In the genomic region with DNA sequence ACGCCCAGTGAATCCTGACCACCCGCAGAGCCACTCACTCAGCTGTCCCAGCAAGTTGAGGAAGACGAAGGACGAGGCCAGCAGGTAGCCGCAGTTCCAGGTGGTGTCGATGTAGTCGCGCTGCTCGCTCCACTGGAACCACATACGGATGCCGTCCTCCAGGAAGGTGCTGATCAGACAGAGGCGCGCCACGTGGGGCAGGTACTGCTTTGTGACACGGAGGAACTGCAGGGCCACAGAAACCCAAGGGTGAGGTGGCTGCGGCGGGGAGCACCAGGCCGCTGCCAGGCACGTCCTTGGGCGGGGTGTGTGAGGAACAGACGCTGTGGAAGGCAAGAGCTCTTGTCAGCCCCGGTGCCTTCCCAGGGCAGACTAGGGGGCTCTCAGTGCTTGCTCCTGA, we compare ENCODE assay signal across 18 cellular contexts. TPM values are rescaled to one million over a fixed set of nuclear protein-coding genes. Genes with fewer than 3 reads are reported as not detected.
DNase-seq lines count a peak whose midpoint lies in the region; ATAC-seq lines count a peak whose summit lies in the region.
"Had no signal": no experiment of that assay in that cellular context is flagged by ENCODE, and none has a peak within 500 bp of the region (broad histone marks: within the 10 kb centered on the region; RNA-seq: fewer than 3 reads in every experiment).

No MANE protein-coding gene starts in this region.

- H3K27ac Mint-ChIP-seq in CD8-positive, alpha-beta memory T cell, result peak overlapping the region; percentile 17 to 95 (median 70)
- H3K27ac Mint-ChIP-seq in activated CD8-positive, alpha-beta T cell treated with anti-CD3 and anti-CD28 coated beads, Interleukin-2, amount 10 ng/mL, durations not matched to agents 7 days and 5 days, result peak overlapping the region; percentile 22
- H3K27ac Mint-ChIP-seq: GM23338 had no signal

- CTCF ChIA-PET in CD8-positive, alpha-beta memory T cell (lab: Charles Lee), result interaction anchor here (2.7 to 2.8 kb wide), 2 partner anchors 11 to 181 kb away, joined by 8 to 11 read pairs; a partner anchor contains a TSS
- CTCF ChIA-PET in activated CD8-positive, alpha-beta T cell treated with anti-CD3 and anti-CD28 coated beads, Interleukin-2, amount 10 ng/mL, durations not matched to agents 7 days and 5 days (lab: Charles Lee), result interaction anchor here (1.3 kb wide), 1 partner anchor 10 kb away, joined by 3 read pairs; no protein-coding TSS in a partner anchor

- no peak overlapping the region for H3K4me3 ChIP-seq in CD8-positive, alpha-beta memory T cell (ENCODE audit: low read length)
- H3K4me3 ChIP-seq: A549; BLaER1 treated with 17β-estradiol and CSF1 and Interleukin-3, amounts not matched to agents 10 nM and 100 nM; GM23338 had no signal

- no peaks in the 10 kb centered on the region for H3K9me3 Mint-ChIP-seq in CD8-positive, alpha-beta memory T cell
- no peaks in the 10 kb centered on the region for H3K9me3 Mint-ChIP-seq in activated CD8-positive, alpha-beta T cell treated with anti-CD3 and anti-CD28 coated beads, Interleukin-2, amount 10 ng/mL, durations not matched to agents 7 days and 5 days (ENCODE audit: insufficient read depth)
- H3K9me3 Mint-ChIP-seq: GM23338 had no signal

- H3K36me3 Mint-ChIP-seq in CD8-positive, alpha-beta memory T cell, result peaks cover 0 to 82% (median 16%) of the 10 kb centered on the region in 3 donors
- peaks cover 82% of the 10 kb centered on the region for H3K36me3 Mint-ChIP-seq in activated CD8-positive, alpha-beta T cell treated with anti-CD3 and anti-CD28 coated beads, Interleukin-2, amount 10 ng/mL, durations not matched to agents 7 days and 5 days (ENCODE audit: low read depth)

- peaks cover 48% of the 10 kb centered on the region for H3K36me3 ChIP-seq in CD8-positive, alpha-beta memory T cell (ENCODE audit: insufficient read depth, low read length)

- no peak overlapping the region for H3K27ac ChIP-seq in CD8-positive, alpha-beta memory T cell (ENCODE audit: low read depth, low read length)
- H3K27ac ChIP-seq: A549; BLaER1 treated with 17β-estradiol and CSF1 and Interleukin-3, amounts not matched to agents 10 nM and 100 nM; HL-60 had no signal

- no peaks in the 10 kb centered on the region for H3K9me3 ChIP-seq in CD8-positive, alpha-beta memory T cell (ENCODE audit: low read length)
- H3K9me3 ChIP-seq: A549; BLaER1 treated with 17β-estradiol and CSF1 and Interleukin-3, amounts not matched to agents 10 nM and 100 nM had no signal

- POLR2A ChIA-PET in CD8-positive, alpha-beta memory T cell (lab: Charles Lee), result no interaction called here
- POLR2A ChIA-PET in activated CD8-positive, alpha-beta T cell treated with anti-CD3 and anti-CD28 coated beads, Interleukin-2, amount 10 ng/mL, durations not matched to agents 7 days and 5 days (lab: Charles Lee), result interaction anchor here (11.5 kb wide), 1 partner anchor 10 kb away, joined by 160 read pairs; a partner anchor contains a TSS

- H3K4me3 Mint-ChIP-seq in CD8-positive, alpha-beta memory T cell, result peak overlapping the region in 2 of 7 donors; percentile 38 to 62
- no peak overlapping the region for H3K4me3 Mint-ChIP-seq in activated CD8-positive, alpha-beta T cell treated with anti-CD3 and anti-CD28 coated beads, Interleukin-2, amount 10 ng/mL, durations not matched to agents 7 days and 5 days
- H3K4me3 Mint-ChIP-seq: GM23338 had no signal

- H3K27me3 ChIP-seq in CD8-positive, alpha-beta memory T cell (ENCODE audit: insufficient read depth, low read length, poor library complexity, severe bottlenecking), result no peaks in the 10 kb centered on the region
- H3K27me3 ChIP-seq: BLaER1 treated with 17β-estradiol and CSF1 and Interleukin-3, amounts not matched to agents 10 nM and 100 nM had no signal

- no peak for DNase-seq in CD8-positive, alpha-beta memory T cell
- DNase-seq in activated CD8-positive, alpha-beta T cell treated with anti-CD3 and anti-CD28 coated beads, Interleukin-2, amount 10 ng/mL, durations not matched to agents 7 days and 5 days, result no peak
- DNase-seq in mesenteric fat pad (ENCODE audit: low spot score), result peak; percentile 81
- DNase-seq in dermis blood vessel endothelial cell, result no peak
- no peak for DNase-seq in DMS 273 treated with DMSO at 0.1 percent for 48 hours (lab: John Stamatoyannopoulos, UW)
- DNase-seq in activated naive CD4-positive, alpha-beta T cell (lab: John Stamatoyannopoulos, UW), result no peak
- DNase-seq: DND-41, MV-4-11, NCI-H1436, NCI-H2029, NCI-H510A, NCI-H774, RPMI8226 had no signal

- H3K4me1 ChIP-seq in CD8-positive, alpha-beta memory T cell (ENCODE audit: insufficient read depth, low read length), result peaks cover 55% of the 10 kb centered on the region

- peaks cover 59 to 88% (median 59%) of the 10 kb centered on the region in 3 donors for H3K4me1 Mint-ChIP-seq in CD8-positive, alpha-beta memory T cell
- peaks cover 57% of the 10 kb centered on the region for H3K4me1 Mint-ChIP-seq in activated CD8-positive, alpha-beta T cell treated with anti-CD3 and anti-CD28 coated beads, Interleukin-2, amount 10 ng/mL, durations not matched to agents 7 days and 5 days (ENCODE audit: low read depth)

- no peaks in the 10 kb centered on the region for H3K27me3 Mint-ChIP-seq in CD8-positive, alpha-beta memory T cell
- H3K27me3 Mint-ChIP-seq in activated CD8-positive, alpha-beta T cell treated with anti-CD3 and anti-CD28 coated beads, Interleukin-2, amount 10 ng/mL, durations not matched to agents 7 days and 5 days (ENCODE audit: low read depth), result no peaks in the 10 kb centered on the region

- no peak for ATAC-seq in activated CD8-positive, alpha-beta T cell treated with anti-CD3 and anti-CD28 coated beads, Interleukin-2, amount 10 ng/mL, durations not matched to agents 7 days and 5 days
- ATAC-seq: A549, GM23338, HCT116 had no signal

RNA-seq across cellular contexts. Expression of a gene that starts 8.6 kb away (rescaled TPM):
- total RNA-seq in CD8-positive, alpha-beta memory T cell, result 100 to 1,000 TPM; 239 to 250 TPM
- polyA plus RNA-seq in CD8-positive, alpha-beta memory T cell, result 202 TPM
- total RNA-seq in activated CD8-positive, alpha-beta T cell treated with anti-CD3 and anti-CD28 coated beads, Interleukin-2, amount 10 ng/mL, durations not matched to agents 7 days and 5 days, result 100 to 1,000 TPM; 175 to 176 TPM
- 211 TPM for total RNA-seq in mesenteric fat pad
- 370 and 397 TPM in 2 replicates for total RNA-seq in dermis blood vessel endothelial cell

RNA-seq across cellular contexts. Expression of a gene that starts 8.9 kb away (rescaled TPM):
- under 1 TPM; 0.24 to 0.91 TPM for total RNA-seq in CD8-positive, alpha-beta memory T cell
- polyA plus RNA-seq in CD8-positive, alpha-beta memory T cell, result 0.75 TPM
- under 1 TPM; 0.71 to 0.76 TPM for total RNA-seq in activated CD8-positive, alpha-beta T cell treated with anti-CD3 and anti-CD28 coated beads, Interleukin-2, amount 10 ng/mL, durations not matched to agents 7 days and 5 days
- not detected for total RNA-seq in mesenteric fat pad
- 0.47 and 1.2 TPM in 2 replicates for total RNA-seq in dermis blood vessel endothelial cell
- total RNA-seq: GM23338 had no signal

RNA-seq across cellular contexts. Expression of a gene that starts 10.9 kb away (rescaled TPM):
- total RNA-seq in CD8-positive, alpha-beta memory T cell, result 10 to 100 TPM; 34.9 to 35.2 TPM
- polyA plus RNA-seq in CD8-positive, alpha-beta memory T cell, result 46.6 TPM
- total RNA-seq in activated CD8-positive, alpha-beta T cell treated with anti-CD3 and anti-CD28 coated beads, Interleukin-2, amount 10 ng/mL, durations not matched to agents 7 days and 5 days, result 10 to 100 TPM; 18.4 to 20.7 TPM
- 13.5 TPM for total RNA-seq in mesenteric fat pad
- total RNA-seq in dermis blood vessel endothelial cell, result 11.2 and 11.7 TPM in 2 replicates

RNA-seq across cellular contexts. Expression of a gene that starts 10.9 kb away (rescaled TPM):
- 10 to 100 TPM; 35.9 to 37.8 TPM for total RNA-seq in CD8-positive, alpha-beta memory T cell
- 110 TPM for polyA plus RNA-seq in CD8-positive, alpha-beta memory T cell
- total RNA-seq in activated CD8-positive, alpha-beta T cell treated with anti-CD3 and anti-CD28 coated beads, Interleukin-2, amount 10 ng/mL, durations not matched to agents 7 days and 5 days, result 10 to 100 TPM; 37.4 to 39.1 TPM
- total RNA-seq in mesenteric fat pad (30.8 TPM), dermis blood vessel endothelial cell (15.3 and 31.1 TPM in 2 replicates)

RNA-seq across cellular contexts. Expression of a gene that starts 19.2 kb away (rescaled TPM):
- 1,000 to 10,000 TPM; 3,139 to 3,155 TPM for total RNA-seq in CD8-positive, alpha-beta memory T cell
- 1,038 TPM for polyA plus RNA-seq in CD8-positive, alpha-beta memory T cell
- 1,000 to 10,000 TPM; 1,894 to 1,933 TPM for total RNA-seq in activated CD8-positive, alpha-beta T cell treated with anti-CD3 and anti-CD28 coated beads, Interleukin-2, amount 10 ng/mL, durations not matched to agents 7 days and 5 days
- total RNA-seq in mesenteric fat pad (1,535 TPM), dermis blood vessel endothelial cell (1,936 and 2,833 TPM in 2 replicates)
